Comparison of ENCODE assay signal across 11 cellular contexts in genomic region chr12:23084236-23084995, GRCh38.
DNase-seq lines count a peak whose midpoint lies in the region; ATAC-seq and TF ChIP-seq lines count a peak whose summit lies in the region.
"Had no signal": no experiment of that assay in that cellular context is flagged by ENCODE, and none has a peak within 500 bp of the region (broad histone marks: within the 10 kb centered on the region; RNA-seq: fewer than 3 reads in every experiment).

No MANE protein-coding gene starts in this region.

- H3K27me3 ChIP-seq in foreskin keratinocyte, result no peaks in the 10 kb centered on the region
- H3K27me3 ChIP-seq: heart left ventricle, neutrophil had no signal

- CTCF ChIA-PET in RWPE1 (lab: Yijun Ruan, JAX), result no interaction called here

- TF ChIP-seq CTCF in RWPE1 (conservative IDR thresholded peaks at IDR 0.05; ENCODE audit: low read depth) (no peak), foreskin keratinocyte (conservative IDR thresholded peaks at IDR 0.05) (no peak)

- H3K27ac ChIP-seq in RWPE1 (peak overlapping the region; percentile 65; the same call in 1 of the 2 replicates), foreskin keratinocyte (no peak overlapping the region)
- H3K27ac ChIP-seq: heart left ventricle, neutrophil had no signal

- POLR2A ChIA-PET in RWPE1 (lab: Yijun Ruan, JAX; ENCODE audit: low non-redundant PET), result no interaction called here

- ATAC-seq in foreskin keratinocyte (peak; percentile 94), HG03135 (IDR thresholded peaks at IDR 0.05; ENCODE audit: unreplicated experiment) (no peak), GM18519 (IDR thresholded peaks at IDR 0.05; ENCODE audit: low FRiP score, unreplicated experiment) (no peak), HG02870 (IDR thresholded peaks at IDR 0.05; ENCODE audit: unreplicated experiment) (no peak)
- ATAC-seq: activated naive CD8-positive, alpha-beta T cell treated with anti-CD3 and anti-CD28 coated beads, Interleukin-2, amount 50 U/mL, for 24 hours had no signal

- peaks cover 23% of the 10 kb centered on the region for H3K4me1 ChIP-seq in foreskin keratinocyte
- H3K4me1 ChIP-seq: heart left ventricle had no signal

- DNase-seq in AG08396 (ENCODE audit: low spot score) (peak; percentile 41), LoVo (ENCODE audit: low spot score) (peak; percentile 64), RWPE1 (ENCODE audit: low spot score) (peak; percentile 84), foreskin keratinocyte (peak; percentile 99 to 100), NOMO-1 (lab: John Stamatoyannopoulos, UW; ENCODE audit: unreplicated experiment in 2 of 2) (no peak)
- DNase-seq: activated naive CD8-positive, alpha-beta T cell treated with anti-CD3 and anti-CD28 coated beads, Interleukin-2, amount 50 U/mL, for 24 hours; heart left ventricle had no signal

Comparison
In these comparisons a context has a peak if more than half of its experiments do, and no peak if none do; other contexts are left out.
1. DNase-seq: peak in AG08396 (single experiment), LoVo (single experiment), RWPE1 (single experiment) and foreskin keratinocyte (2 of 2); none in NOMO-1 (0 of 2).